In the genomic region with DNA sequence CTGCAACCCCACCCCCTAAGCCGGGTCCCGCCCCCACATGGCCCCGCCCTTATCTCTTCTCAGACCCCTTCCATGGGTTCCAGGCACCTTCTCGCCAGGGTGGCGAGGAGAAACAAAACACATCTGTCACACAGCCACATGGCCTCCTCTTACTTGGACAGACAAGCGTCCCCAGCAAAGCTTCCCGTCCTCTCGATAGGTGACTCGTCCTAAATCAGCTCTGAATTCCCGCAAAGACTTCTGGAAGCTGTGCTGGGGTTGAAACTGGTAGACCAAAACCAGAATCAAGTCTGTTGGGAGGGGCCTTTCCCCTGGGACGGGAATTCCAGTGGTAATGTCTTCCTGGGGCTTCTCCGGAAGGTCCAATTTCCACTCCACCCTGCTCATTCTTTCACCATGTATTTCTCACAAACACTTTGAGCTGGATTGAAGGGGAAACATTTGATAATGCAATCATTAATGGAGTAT, we compare ENCODE assay signal across 8 cellular contexts. TPM values are rescaled to one million over a fixed set of nuclear protein-coding genes. Genes with fewer than 3 reads are reported as not detected.
DNase-seq lines count a peak whose midpoint lies in the region; ATAC-seq and TF ChIP-seq lines count a peak whose summit lies in the region.

No MANE protein-coding gene starts in this region.

- peak overlapping the region; percentile 55 to 60 for H3K4me3 ChIP-seq in mucosa of rectum (ENCODE audit: low read length in 2 of 2)

- H3K9ac ChIP-seq in mucosa of rectum (ENCODE audit: low read depth in 1 of 2, low read length in 2 of 2) = peak overlapping the region in 1 of 2 donors; percentile 50

- intact Hi-C loops in CD4-positive, alpha-beta T cell (cut with DNase I, micrococcal nuclease) = loop anchor here (2.0 to 5.0 kb wide), 5 partner anchors 79 to 107 kb away; partner anchors contain the start of genes ABITRAM (in 2 of the 2) and ELP1 (in 2 of the 2)

- H3K4me3 Mint-ChIP-seq in CD4-positive, alpha-beta T cell = peak overlapping the region; percentile 100
- H3K4me3 Mint-ChIP-seq in central memory CD8-positive, alpha-beta T cell = peak overlapping the region; percentile 97

- in situ Hi-C loops in KBM-7 (cut with MboI; ENCODE audit: low pct_unique_long_range_greater_than_20kb, low sequenced_read_pairs) = no loop called here

- peaks cover 32% of the 10 kb centered on the region for H3K4me1 Mint-ChIP-seq in CD4-positive, alpha-beta T cell (ENCODE audit: low read depth)
- peaks cover 24% of the 10 kb centered on the region for H3K4me1 Mint-ChIP-seq in central memory CD8-positive, alpha-beta T cell

- peaks cover 10% of the 10 kb centered on the region for H3K27me3 Mint-ChIP-seq in CD4-positive, alpha-beta T cell
- no peaks in the 10 kb centered on the region for H3K27me3 Mint-ChIP-seq in central memory CD8-positive, alpha-beta T cell

- H3K27ac Mint-ChIP-seq in CD4-positive, alpha-beta T cell = peak overlapping the region; percentile 88
- peak overlapping the region; percentile 82 for H3K27ac Mint-ChIP-seq in central memory CD8-positive, alpha-beta T cell (ENCODE audit: low read depth)

- no peak for TF ChIP-seq CTCF in CD4-positive, alpha-beta T cell (IDR thresholded peaks at IDR 0.05)

- ATAC-seq in CD4-positive, alpha-beta T cell (ENCODE audit: poor library complexity) = no peak
- ATAC-seq in central memory CD8-positive, alpha-beta T cell (replicated peaks; ENCODE audit: extremely low read depth, poor library complexity, severe bottlenecking) = no peak
- ATAC-seq in HG03457 (IDR thresholded peaks at IDR 0.05; ENCODE audit: unreplicated experiment) = no peak

- H3K4me1 ChIP-seq in mucosa of rectum (ENCODE audit: control insufficient read depth in 2 of 2, insufficient read depth in 2 of 2, low read length in 2 of 2) = peaks cover 8 to 11% of the 10 kb centered on the region in 2 donors

- no peaks in the 10 kb centered on the region for H3K9me3 ChIP-seq in CD4-positive, alpha-beta T cell (ENCODE audit: control insufficient read depth, low read length)
- H3K9me3 ChIP-seq in mucosa of rectum (ENCODE audit: control insufficient read depth in 2 of 2, low read length in 2 of 2) = no peaks in the 10 kb centered on the region

- CTCF ChIA-PET in CD4-positive, alpha-beta T cell (lab: Charles Lee) = interaction anchor here (0.6 kb wide), 1 partner anchor 93 kb away, joined by 3 read pairs; no protein-coding TSS in a partner anchor
- CTCF ChIA-PET in HEK293T (lab: Yijun Ruan, JAX) = no interaction called here

- H3K36me3 ChIP-seq in mucosa of rectum (ENCODE audit: control insufficient read depth in 2 of 2, insufficient read depth in 2 of 2, low read length in 2 of 2) = no peaks in the 10 kb centered on the region

- POLR2A ChIA-PET in CD4-positive, alpha-beta T cell (lab: Charles Lee) = interaction anchor here (0.8 to 1.2 kb wide), 2 partner anchors 80 to 105 kb away, joined by 3 read pairs; partner anchors contain the start of genes ABITRAM and ELP1
- POLR2A ChIA-PET in HEK293T (lab: Yijun Ruan, JAX) = no interaction called here

- H3K27ac ChIP-seq in CD4-positive, alpha-beta T cell (ENCODE audit: low read depth, low read length) = peak overlapping the region; percentile 43
- peak overlapping the region; percentile 50 to 76 for H3K27ac ChIP-seq in mucosa of rectum (ENCODE audit: low read depth in 2 of 2, low read length in 2 of 2)

- H3K27me3 ChIP-seq in CD4-positive, alpha-beta T cell (ENCODE audit: control insufficient read depth, insufficient read depth, low read length) = no peaks in the 10 kb centered on the region
- no peaks in the 10 kb centered on the region for H3K27me3 ChIP-seq in mucosa of rectum (ENCODE audit: control insufficient read depth in 2 of 2, insufficient read depth in 2 of 2, low read length in 2 of 2)

- no peaks in the 10 kb centered on the region for H3K9me3 Mint-ChIP-seq in CD4-positive, alpha-beta T cell
- no peaks in the 10 kb centered on the region for H3K9me3 Mint-ChIP-seq in central memory CD8-positive, alpha-beta T cell

- peaks cover 13% of the 10 kb centered on the region for H3K36me3 Mint-ChIP-seq in CD4-positive, alpha-beta T cell (ENCODE audit: low read depth)
- peaks cover 3% of the 10 kb centered on the region for H3K36me3 Mint-ChIP-seq in central memory CD8-positive, alpha-beta T cell (ENCODE audit: insufficient read depth)

- no peak for DNase-seq in CD4-positive, alpha-beta T cell
- peak; percentile 43 for DNase-seq in KBM-7
- no peak for DNase-seq in central memory CD8-positive, alpha-beta T cell (ENCODE audit: low spot score in 2 of 2)
- no peak for DNase-seq in HEK293T (ENCODE audit: extremely low spot score)
- DNase-seq in stimulated activated CD4-positive, alpha-beta T cell treated with anti-CD3 and anti-CD28 coated beads, Interleukin-4, amount 100 ng/mL, for 24 hours = no peak
- DNase-seq in EL = no peak

TF ChIP-seq in HEK293T, 16 proteins besides CTCF, POLR2A, EP300 and RAD21:
- TF ChIP-seq HDGF (IDR thresholded peaks at IDR 0.05; ENCODE audit: borderline replicate concordance) (no peak), FOXK2 (IDR thresholded peaks at IDR 0.05) (no peak), TARDBP (IDR thresholded peaks at IDR 0.05) (no peak), ARNT (IDR thresholded peaks at IDR 0.05) (no peak), SP1 (IDR thresholded peaks at IDR 0.05) (no peak), LEF1 (IDR thresholded peaks at IDR 0.05; ENCODE audit: borderline replicate concordance) (no peak), L3MBTL2 (conservative IDR thresholded peaks at IDR 0.05) (no peak), ELF4 (IDR thresholded peaks at IDR 0.05) (no peak), BHLHE40 (IDR thresholded peaks at IDR 0.05; ENCODE audit: borderline replicate concordance) (no peak), ZNF384 (IDR thresholded peaks at IDR 0.05) (no peak), FOXM1 (IDR thresholded peaks at IDR 0.05; ENCODE audit: borderline replicate concordance) (no peak), FOXA1 (IDR thresholded peaks at IDR 0.05) (no peak), NFRKB (IDR thresholded peaks at IDR 0.05) (no peak), CTBP1 (IDR thresholded peaks at IDR 0.05; ENCODE audit: borderline replicate concordance) (no peak), SUZ12 (IDR thresholded peaks at IDR 0.05) (no peak)
- TF ChIP-seq, protein P1, sequence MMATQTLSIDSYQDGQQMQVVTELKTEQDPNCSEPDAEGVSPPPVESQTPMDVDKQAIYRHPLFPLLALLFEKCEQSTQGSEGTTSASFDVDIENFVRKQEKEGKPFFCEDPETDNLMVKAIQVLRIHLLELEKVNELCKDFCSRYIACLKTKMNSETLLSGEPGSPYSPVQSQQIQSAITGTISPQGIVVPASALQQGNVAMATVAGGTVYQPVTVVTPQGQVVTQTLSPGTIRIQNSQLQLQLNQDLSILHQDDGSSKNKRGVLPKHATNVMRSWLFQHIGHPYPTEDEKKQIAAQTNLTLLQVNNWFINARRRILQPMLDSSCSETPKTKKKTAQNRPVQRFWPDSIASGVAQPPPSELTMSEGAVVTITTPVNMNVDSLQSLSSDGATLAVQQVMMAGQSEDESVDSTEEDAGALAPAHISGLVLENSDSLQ (IDR thresholded peaks at IDR 0.05) = no peak

RNA-seq across cellular contexts. Expression of gene CTNNAL1, which starts 0.4 kb away (rescaled TPM):
- 1 to 10 TPM; 4.9 to 5.3 TPM for total RNA-seq in CD4-positive, alpha-beta T cell
